In the genomic region with DNA sequence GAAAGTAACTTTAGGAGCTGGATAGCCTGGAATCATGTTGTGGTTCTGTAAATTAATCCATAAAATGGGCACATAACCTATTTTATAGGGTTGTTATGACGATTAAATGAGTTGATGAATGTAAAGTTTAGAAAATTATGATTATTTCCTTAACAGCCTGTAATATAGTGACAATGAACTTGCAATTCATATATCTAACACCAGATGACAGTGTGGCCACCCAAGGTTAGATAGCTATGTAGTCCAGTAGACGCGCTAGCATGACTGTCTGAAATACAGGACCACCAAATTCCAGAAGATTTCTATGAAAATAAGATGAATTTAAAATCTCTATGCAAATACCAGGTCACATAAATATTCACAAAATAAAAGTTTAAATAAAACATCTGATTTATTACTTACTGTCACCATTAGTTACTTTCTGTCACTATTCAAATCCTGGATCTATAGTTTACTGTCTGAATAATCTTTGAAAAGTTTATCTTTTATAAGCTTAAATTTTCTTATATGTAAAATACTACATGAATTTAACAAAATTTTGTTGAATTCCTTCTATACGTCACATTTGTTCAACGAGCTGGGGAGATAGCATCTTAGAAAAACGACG, we compare ENCODE assay signal across 8 cellular contexts. TPM values are rescaled to one million over a fixed set of nuclear protein-coding genes. Genes with fewer than 3 reads are reported as not detected.
DNase-seq lines count a peak whose midpoint lies in the region; ATAC-seq and TF ChIP-seq lines count a peak whose summit lies in the region.

No MANE protein-coding gene starts in this region.

- intact Hi-C loops in transverse colon (cut with DNase I; ENCODE audit: low total_unique reads): loop anchor here (2.0 kb wide), 1 partner anchor 244 kb away; no protein-coding TSS in a partner anchor

- no peaks in the 10 kb centered on the region for H3K9me3 Mint-ChIP-seq in activated CD8-positive, alpha-beta T cell treated with anti-CD3 and anti-CD28 coated beads, Interleukin-2, amount 10 ng/mL, durations not matched to agents 7 days and 5 days (ENCODE audit: insufficient read depth)

- WGBS in transverse colon (ENCODE audit: low coverage in 1 of 2), 2 donors: 64 to 72% methylated on average over 7 of the region's 7 CpGs

- no peak overlapping the region for H3K27ac ChIP-seq in transverse colon

- DNase-seq in ACHN: peak; percentile 48
- peak; percentile 12 for DNase-seq in GDM1 (lab: John Stamatoyannopoulos, UW)
- DNase-seq in HCEC 1CT: peak; percentile 42
- peak; percentile 22 for DNase-seq in LNCaP clone FGC (ENCODE audit: low read depth)
- peak; percentile 39 for DNase-seq in activated CD8-positive, alpha-beta T cell treated with anti-CD3 and anti-CD28 coated beads, Interleukin-2, amount 10 ng/mL, durations not matched to agents 7 days and 5 days
- peak; percentile 29 for DNase-seq in iPS-NIHi11 (ENCODE audit: low spot score)
- DNase-seq in transverse colon: no peak
- no peak for DNase-seq in islet precursor cell

- H3K27me3 ChIP-seq in transverse colon: no peaks in the 10 kb centered on the region

- TF ChIP-seq POLR2A in transverse colon (IDR thresholded peaks at IDR 0.05): no peak

- CTCF ChIA-PET in activated CD8-positive, alpha-beta T cell treated with anti-CD3 and anti-CD28 coated beads, Interleukin-2, amount 10 ng/mL, durations not matched to agents 7 days and 5 days (lab: Charles Lee): interaction anchor here (0.7 to 2.1 kb wide), 11 partner anchors 8 to 551 kb away, joined by 3 to 47 read pairs (median 5); a partner anchor contains a TSS

- in situ Hi-C loops in ACHN (cut with HindIII; ENCODE audit: low pct_ligation_motif_present, low pct_unique_long_range_greater_than_20kb, low sequenced_read_pairs) (no loop called here), transverse colon (cut with MboI; ENCODE audit: low pct_ligation_motif_present in 1 of 4, low pct_unique_long_range_greater_than_20kb in 1 of 4, low sequenced_read_pairs in 3 of 4) (loop anchor here in 3 of 4 donors (5.0 to 10.0 kb wide), 2 partner anchors 240 to 242 kb away; no protein-coding TSS in a partner anchor)

- no peaks in the 10 kb centered on the region for H3K4me1 Mint-ChIP-seq in activated CD8-positive, alpha-beta T cell treated with anti-CD3 and anti-CD28 coated beads, Interleukin-2, amount 10 ng/mL, durations not matched to agents 7 days and 5 days (ENCODE audit: low read depth)

- H3K4me3 ChIP-seq in LNCaP clone FGC (ENCODE audit: low read depth, low read length) (no peak overlapping the region), transverse colon (no peak overlapping the region)

- TF ChIP-seq CTCF in LNCaP clone FGC (IDR thresholded peaks at IDR 0.05; ENCODE audit: control insufficient read depth, extremely low read depth, insufficient read depth) (peak; percentile 87), transverse colon (IDR thresholded peaks at IDR 0.05) (peak; percentile 82 to 93 (median 92))

- POLR2A ChIA-PET in activated CD8-positive, alpha-beta T cell treated with anti-CD3 and anti-CD28 coated beads, Interleukin-2, amount 10 ng/mL, durations not matched to agents 7 days and 5 days (lab: Charles Lee): no interaction called here

- no peaks in the 10 kb centered on the region for H3K36me3 ChIP-seq in transverse colon

- no peaks in the 10 kb centered on the region for H3K36me3 Mint-ChIP-seq in activated CD8-positive, alpha-beta T cell treated with anti-CD3 and anti-CD28 coated beads, Interleukin-2, amount 10 ng/mL, durations not matched to agents 7 days and 5 days (ENCODE audit: low read depth)

- H3K27ac Mint-ChIP-seq in activated CD8-positive, alpha-beta T cell treated with anti-CD3 and anti-CD28 coated beads, Interleukin-2, amount 10 ng/mL, durations not matched to agents 7 days and 5 days: no peak overlapping the region

- no peaks in the 10 kb centered on the region for H3K9me3 ChIP-seq in transverse colon

- ATAC-seq in activated CD8-positive, alpha-beta T cell treated with anti-CD3 and anti-CD28 coated beads, Interleukin-2, amount 10 ng/mL, durations not matched to agents 7 days and 5 days: peak; percentile 80

- H3K4me1 ChIP-seq in transverse colon: peaks cover 0 to 2% (median 1%) of the 10 kb centered on the region in 4 donors

- H3K4me3 Mint-ChIP-seq in activated CD8-positive, alpha-beta T cell treated with anti-CD3 and anti-CD28 coated beads, Interleukin-2, amount 10 ng/mL, durations not matched to agents 7 days and 5 days: no peak overlapping the region

- TF ChIP-seq EP300 in transverse colon (IDR thresholded peaks at IDR 0.05; ENCODE audit: low read depth): no peak

- peaks cover 32% of the 10 kb centered on the region for H3K27me3 Mint-ChIP-seq in activated CD8-positive, alpha-beta T cell treated with anti-CD3 and anti-CD28 coated beads, Interleukin-2, amount 10 ng/mL, durations not matched to agents 7 days and 5 days (ENCODE audit: low read depth)

RNA-seq across cellular contexts. Expression of a gene that starts 26.1 kb away (rescaled TPM):
- total RNA-seq in activated CD8-positive, alpha-beta T cell treated with anti-CD3 and anti-CD28 coated beads, Interleukin-2, amount 10 ng/mL, durations not matched to agents 7 days and 5 days: 1 to 10 TPM; 6.7 to 7.6 TPM
- total RNA-seq in transverse colon: 10 to 100 TPM; 21.7 to 72.8 (median 47.7) TPM

Comparison
In these comparisons a context has a peak if more than half of its experiments do, and no peak if none do; other contexts are left out.
1. DNase-seq: peak in ACHN (single experiment), GDM1 (single experiment), HCEC 1CT (single experiment), LNCaP clone FGC (single experiment), activated CD8-positive, alpha-beta T cell treated with anti-CD3 and anti-CD28 coated beads, Interleukin-2, amount 10 ng/mL, durations not matched to agents 7 days and 5 days (single experiment) and iPS-NIHi11 (single experiment); none in transverse colon (single experiment) and islet precursor cell (single experiment).